Comparison of ENCODE assay signal across 13 cellular contexts in the genomic region with DNA sequence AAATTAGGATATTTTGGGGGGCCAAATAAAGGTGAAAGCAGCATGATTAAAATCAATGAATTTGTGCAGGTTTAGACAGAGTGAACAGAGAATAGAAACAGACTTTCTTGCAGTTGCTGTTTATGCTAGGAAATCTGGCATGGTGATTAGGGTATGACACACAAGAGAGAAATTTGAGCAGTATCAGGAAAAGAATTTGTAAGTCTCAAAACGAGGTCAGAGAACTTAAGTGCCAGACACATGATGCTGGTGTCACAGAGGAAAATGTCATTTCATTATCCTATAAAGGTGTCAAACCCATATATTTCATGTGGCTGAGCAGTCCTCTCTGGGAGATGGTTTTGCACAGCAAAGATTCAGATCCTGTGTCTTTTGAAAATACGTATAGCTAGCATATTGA. TPM values are rescaled to one million over a fixed set of nuclear protein-coding genes. Genes with fewer than 3 reads are reported as not detected.
A peak's percentile ranks its signal among the peaks of the same experiment; 100 is the strongest.
DNase-seq lines count a peak whose midpoint lies in the region; ATAC-seq and TF ChIP-seq lines count a peak whose summit lies in the region.
"Had no signal": no experiment of that assay in that cellular context is flagged by ENCODE, and none has a peak within 500 bp of the region (broad histone marks: within the 10 kb centered on the region; RNA-seq: fewer than 3 reads in every experiment).

No MANE protein-coding gene starts in this region.

- no peak overlapping the region for H3K4me3 Mint-ChIP-seq in activated CD8-positive, alpha-beta T cell treated with anti-CD3 and anti-CD28 coated beads for 36 hours
- no peak overlapping the region for H3K4me3 Mint-ChIP-seq in activated CD8-positive, alpha-beta T cell treated with anti-CD3 and anti-CD28 coated beads, Interleukin-2, amount 10 ng/mL, durations not matched to agents 7 days and 5 days
- H3K4me3 Mint-ChIP-seq: brain had no signal

- no peak for DNase-seq in activated CD8-positive, alpha-beta T cell treated with anti-CD3 and anti-CD28 coated beads for 36 hours
- no peak for DNase-seq in activated CD8-positive, alpha-beta T cell treated with anti-CD3 and anti-CD28 coated beads, Interleukin-2, amount 10 ng/mL, durations not matched to agents 7 days and 5 days
- peak; percentile 32 for DNase-seq in amniotic stem cell (lab: John Stamatoyannopoulos, UW)
- no peak for DNase-seq in left ventricle myocardium inferior
- no peak for DNase-seq in thoracic aorta (ENCODE audit: low spot score)
- no peak for DNase-seq in occipital lobe (lab: John Stamatoyannopoulos, UW)
- DNase-seq: activated CD4-positive, alpha-beta T cell treated with anti-CD3 and anti-CD28 coated beads, Interleukin-2, amount 50 U/mL, for 1 hour; NCI-H1436 had no signal

- POLR2A ChIA-PET in activated CD8-positive, alpha-beta T cell treated with anti-CD3 and anti-CD28 coated beads for 36 hours (lab: Charles Lee), result no interaction called here
- POLR2A ChIA-PET in activated CD8-positive, alpha-beta T cell treated with anti-CD3 and anti-CD28 coated beads, Interleukin-2, amount 10 ng/mL, durations not matched to agents 7 days and 5 days (lab: Charles Lee), result no interaction called here

- H3K9me3 ChIP-seq in left ventricle myocardium inferior (replicated peaks) (peaks cover 7% of the 10 kb centered on the region), thoracic aorta (no peaks in the 10 kb centered on the region)

- H3K27ac Mint-ChIP-seq in activated CD8-positive, alpha-beta T cell treated with anti-CD3 and anti-CD28 coated beads for 36 hours, result no peak overlapping the region
- no peak overlapping the region for H3K27ac Mint-ChIP-seq in activated CD8-positive, alpha-beta T cell treated with anti-CD3 and anti-CD28 coated beads, Interleukin-2, amount 10 ng/mL, durations not matched to agents 7 days and 5 days
- H3K27ac Mint-ChIP-seq: brain had no signal

- H3K9me3 Mint-ChIP-seq in activated CD8-positive, alpha-beta T cell treated with anti-CD3 and anti-CD28 coated beads for 36 hours, result no peaks in the 10 kb centered on the region
- H3K9me3 Mint-ChIP-seq in activated CD8-positive, alpha-beta T cell treated with anti-CD3 and anti-CD28 coated beads, Interleukin-2, amount 10 ng/mL, durations not matched to agents 7 days and 5 days (ENCODE audit: insufficient read depth), result no peaks in the 10 kb centered on the region

- no peaks in the 10 kb centered on the region for H3K27me3 ChIP-seq in left ventricle myocardium inferior (ENCODE audit: low read depth)
- no peaks in the 10 kb centered on the region for H3K27me3 ChIP-seq in thoracic aorta (replicated peaks; ENCODE audit: insufficient read depth)

- intact Hi-C loops in activated CD8-positive, alpha-beta T cell treated with anti-CD3 and anti-CD28 coated beads for 36 hours (cut with micrococcal nuclease), result no loop called here
- intact Hi-C loops in left ventricle myocardium inferior (cut with micrococcal nuclease), result no loop called here

- TF ChIP-seq CTCF in activated CD8-positive, alpha-beta T cell treated with anti-CD3 and anti-CD28 coated beads for 36 hours (IDR thresholded peaks at IDR 0.05), result no peak
- TF ChIP-seq CTCF in left ventricle myocardium inferior (IDR thresholded peaks at IDR 0.05; ENCODE audit: borderline replicate concordance) (no peak), thoracic aorta (IDR thresholded peaks at IDR 0.05) (no peak)

- no peaks in the 10 kb centered on the region for H3K36me3 Mint-ChIP-seq in activated CD8-positive, alpha-beta T cell treated with anti-CD3 and anti-CD28 coated beads for 36 hours (ENCODE audit: low read depth)
- peaks cover 2% of the 10 kb centered on the region for H3K36me3 Mint-ChIP-seq in activated CD8-positive, alpha-beta T cell treated with anti-CD3 and anti-CD28 coated beads, Interleukin-2, amount 10 ng/mL, durations not matched to agents 7 days and 5 days (ENCODE audit: low read depth)
- H3K36me3 Mint-ChIP-seq: brain had no signal

- peak overlapping the region; percentile 61 for H3K27ac ChIP-seq in left ventricle myocardium inferior (replicated peaks)
- H3K27ac ChIP-seq in thoracic aorta, result peak overlapping the region; percentile 66 to 77
- H3K27ac ChIP-seq: 22Rv1 had no signal

- peaks cover 10% of the 10 kb centered on the region for H3K4me1 Mint-ChIP-seq in activated CD8-positive, alpha-beta T cell treated with anti-CD3 and anti-CD28 coated beads for 36 hours (ENCODE audit: low read depth)
- peaks cover 13% of the 10 kb centered on the region for H3K4me1 Mint-ChIP-seq in activated CD8-positive, alpha-beta T cell treated with anti-CD3 and anti-CD28 coated beads, Interleukin-2, amount 10 ng/mL, durations not matched to agents 7 days and 5 days (ENCODE audit: low read depth)

- peak; percentile 47 for ATAC-seq in activated CD8-positive, alpha-beta T cell treated with anti-CD3 and anti-CD28 coated beads for 36 hours
- ATAC-seq in activated CD8-positive, alpha-beta T cell treated with anti-CD3 and anti-CD28 coated beads, Interleukin-2, amount 10 ng/mL, durations not matched to agents 7 days and 5 days, result no peak
- ATAC-seq in thoracic aorta (ENCODE audit: insufficient number of reproducible peaks, low FRiP score, low read depth), result peak; percentile 86
- ATAC-seq in HG03039 (IDR thresholded peaks at IDR 0.05; ENCODE audit: unreplicated experiment), result no peak
- ATAC-seq in esophagus mucosa, result no peak

- H3K27me3 Mint-ChIP-seq in activated CD8-positive, alpha-beta T cell treated with anti-CD3 and anti-CD28 coated beads for 36 hours, result peaks cover 14% of the 10 kb centered on the region
- peaks cover 20% of the 10 kb centered on the region for H3K27me3 Mint-ChIP-seq in activated CD8-positive, alpha-beta T cell treated with anti-CD3 and anti-CD28 coated beads, Interleukin-2, amount 10 ng/mL, durations not matched to agents 7 days and 5 days (ENCODE audit: low read depth)

- H3K4me3 ChIP-seq in left ventricle myocardium inferior (no peak overlapping the region), thoracic aorta (peak overlapping the region; percentile 39)

- H3K36me3 ChIP-seq in left ventricle myocardium inferior (no peaks in the 10 kb centered on the region), thoracic aorta (no peaks in the 10 kb centered on the region)

- H3K4me1 ChIP-seq in left ventricle myocardium inferior, result no peaks in the 10 kb centered on the region
- H3K4me1 ChIP-seq in thoracic aorta (ENCODE audit: control insufficient read depth in 1 of 2, low read depth in 2 of 2), result peaks cover 13 to 36% of the 10 kb centered on the region in 2 donors

- CTCF ChIA-PET in activated CD8-positive, alpha-beta T cell treated with anti-CD3 and anti-CD28 coated beads for 36 hours (lab: Charles Lee), result no interaction called here
- CTCF ChIA-PET in activated CD8-positive, alpha-beta T cell treated with anti-CD3 and anti-CD28 coated beads, Interleukin-2, amount 10 ng/mL, durations not matched to agents 7 days and 5 days (lab: Charles Lee), result interaction anchor here (1.0 to 1.5 kb wide), 2 partner anchors 81 to 90 kb away, joined by 3 read pairs; no protein-coding TSS in a partner anchor

RNA-seq across cellular contexts. Expression of gene LVRN, which starts 15.7 kb away (rescaled TPM):
- under 1 TPM; 0.27 to 0.29 TPM for total RNA-seq in activated CD8-positive, alpha-beta T cell treated with anti-CD3 and anti-CD28 coated beads for 36 hours
- not detected for total RNA-seq in activated CD8-positive, alpha-beta T cell treated with anti-CD3 and anti-CD28 coated beads, Interleukin-2, amount 10 ng/mL, durations not matched to agents 7 days and 5 days
- total RNA-seq in left ventricle myocardium inferior (0.14 TPM), thoracic aorta (1 to 10 TPM in 1 of 2 donors, under 1 TPM in 1; 0.92 to 2.3 TPM), esophagus mucosa (0.08 TPM), occipital lobe (2.8 TPM)

RNA-seq across cellular contexts. Expression of gene ARL14EPL, which starts 54.3 kb away (rescaled TPM):
- total RNA-seq in activated CD8-positive, alpha-beta T cell treated with anti-CD3 and anti-CD28 coated beads for 36 hours, result not detected
- not detected for total RNA-seq in activated CD8-positive, alpha-beta T cell treated with anti-CD3 and anti-CD28 coated beads, Interleukin-2, amount 10 ng/mL, durations not matched to agents 7 days and 5 days
- total RNA-seq in left ventricle myocardium inferior (not detected), thoracic aorta (1 to 10 TPM in 1 of 2 donors, not detected in 1; 1.7 TPM), esophagus mucosa (not detected), occipital lobe (not detected)
- total RNA-seq: osteocyte had no signal

Comparison
In these comparisons a context has a peak if more than half of its experiments do, and no peak if none do; other contexts are left out.
1. ATAC-seq: peak in activated CD8-positive, alpha-beta T cell treated with anti-CD3 and anti-CD28 coated beads for 36 hours (single experiment) and thoracic aorta (single experiment); none in activated CD8-positive, alpha-beta T cell treated with anti-CD3 and anti-CD28 coated beads, Interleukin-2, amount 10 ng/mL, durations not matched to agents 7 days and 5 days (single experiment), HG03039 (single experiment) and esophagus mucosa (single experiment).